ENCODE assay signal across 16 cellular contexts in the genomic region with DNA sequence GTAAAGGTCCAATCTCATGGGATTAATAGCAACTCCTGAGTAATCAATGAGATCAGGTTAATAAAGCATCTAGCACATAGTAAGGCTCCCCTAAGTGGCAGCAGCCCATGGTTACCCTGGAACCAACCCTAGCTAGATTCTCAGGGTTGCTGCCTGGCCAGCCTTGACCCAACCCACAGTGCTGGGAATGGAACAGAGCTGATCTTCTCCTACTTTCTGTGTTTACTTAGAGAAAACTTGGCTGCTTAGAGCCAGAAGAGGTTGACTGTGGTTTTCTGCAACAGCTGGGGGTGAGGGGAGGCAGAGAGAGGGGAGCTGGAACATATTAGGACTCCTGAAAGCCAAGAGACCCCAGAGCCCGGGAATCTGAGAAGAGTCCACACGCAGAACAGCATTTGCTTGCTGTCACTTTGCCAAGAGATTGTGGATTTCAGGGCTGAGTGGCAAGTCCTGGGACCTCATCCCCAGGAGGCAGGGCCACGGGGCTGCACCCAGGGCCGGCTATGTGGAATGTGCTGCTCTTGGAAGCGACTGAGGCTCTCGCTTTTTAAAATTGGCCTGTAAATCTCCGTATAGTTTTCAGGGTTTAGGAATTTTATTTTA. TPM values are rescaled to one million over a fixed set of nuclear protein-coding genes. Genes with fewer than 3 reads are reported as not detected.
DNase-seq lines count a peak whose midpoint lies in the region; ATAC-seq and TF ChIP-seq lines count a peak whose summit lies in the region.
"Had no signal": no experiment of that assay in that cellular context is flagged by ENCODE, and none has a peak within 500 bp of the region (broad histone marks: within the 10 kb centered on the region; RNA-seq: fewer than 3 reads in every experiment).

No MANE protein-coding gene starts in this region.

- H3K27me3 ChIP-seq in upper lobe of right lung, result no peaks in the 10 kb centered on the region
- H3K27me3 ChIP-seq: adrenal gland had no signal

- no peak overlapping the region for H3K4me3 ChIP-seq in upper lobe of right lung
- H3K4me3 ChIP-seq: adrenal gland had no signal

- intact Hi-C loops in upper lobe of right lung (cut with DNase I), result no loop called here
- intact Hi-C loops in posterior vena cava (cut with DNase I), result loop anchor here in 1 of 2 donors (10.0 kb wide), 1 partner anchor 235 kb away; no protein-coding TSS in a partner anchor

- no peaks in the 10 kb centered on the region for H3K9me3 ChIP-seq in upper lobe of right lung
- H3K9me3 ChIP-seq: adrenal gland had no signal

- peaks cover 17% of the 10 kb centered on the region for H3K4me1 ChIP-seq in upper lobe of right lung

- H3K4me1 Mint-ChIP-seq in activated naive CD8-positive, alpha-beta T cell (ENCODE audit: low read depth), result no peaks in the 10 kb centered on the region
- no peaks in the 10 kb centered on the region for H3K4me1 Mint-ChIP-seq in activated naive CD8-positive, alpha-beta T cell treated with anti-CD3 and anti-CD28 coated beads, Interleukin-2, amount 50 U/mL, for 24 hours
- H3K4me1 Mint-ChIP-seq in glutamatergic neuron (ENCODE audit: low read depth, unreplicated experiment), result peaks cover 7% of the 10 kb centered on the region
- peaks cover 60% of the 10 kb centered on the region for H3K4me1 Mint-ChIP-seq in nephron
- H3K4me1 Mint-ChIP-seq in activated CD8-positive, alpha-beta memory T cell treated with anti-CD3 and anti-CD28 coated beads, Interleukin-2, amount 10 ng/mL, durations not matched to agents 7 days and 5 days, result no peaks in the 10 kb centered on the region

- peaks cover 3% of the 10 kb centered on the region for H3K36me3 Mint-ChIP-seq in activated naive CD8-positive, alpha-beta T cell
- no peaks in the 10 kb centered on the region for H3K36me3 Mint-ChIP-seq in activated naive CD8-positive, alpha-beta T cell treated with anti-CD3 and anti-CD28 coated beads, Interleukin-2, amount 50 U/mL, for 24 hours (ENCODE audit: low read depth)
- H3K36me3 Mint-ChIP-seq in glutamatergic neuron (ENCODE audit: unreplicated experiment) (no peaks in the 10 kb centered on the region), nephron (ENCODE audit: low read depth) (no peaks in the 10 kb centered on the region)
- H3K36me3 Mint-ChIP-seq in activated CD8-positive, alpha-beta memory T cell treated with anti-CD3 and anti-CD28 coated beads, Interleukin-2, amount 10 ng/mL, durations not matched to agents 7 days and 5 days, result no peaks in the 10 kb centered on the region
- H3K36me3 Mint-ChIP-seq: WTC11 had no signal

- H3K27ac Mint-ChIP-seq in activated naive CD8-positive, alpha-beta T cell, result peak overlapping the region; percentile 29
- no peak overlapping the region for H3K27ac Mint-ChIP-seq in activated naive CD8-positive, alpha-beta T cell treated with anti-CD3 and anti-CD28 coated beads, Interleukin-2, amount 50 U/mL, for 24 hours
- H3K27ac Mint-ChIP-seq in glutamatergic neuron (ENCODE audit: unreplicated experiment), result no peak overlapping the region
- peak overlapping the region; percentile 56 to 92 (median 75) for H3K27ac Mint-ChIP-seq in nephron
- H3K27ac Mint-ChIP-seq in activated CD8-positive, alpha-beta memory T cell treated with anti-CD3 and anti-CD28 coated beads, Interleukin-2, amount 10 ng/mL, durations not matched to agents 7 days and 5 days, result no peak overlapping the region
- H3K27ac Mint-ChIP-seq: WTC11 had no signal

- no peak for ATAC-seq in activated naive CD8-positive, alpha-beta T cell treated with anti-CD3 and anti-CD28 coated beads, Interleukin-2, amount 50 U/mL, for 24 hours
- ATAC-seq in upper lobe of right lung, result peak; percentile 24
- no peak for ATAC-seq in activated CD8-positive, alpha-beta memory T cell treated with anti-CD3 and anti-CD28 coated beads, Interleukin-2, amount 10 ng/mL, durations not matched to agents 7 days and 5 days
- ATAC-seq: SK-N-SH treated with all-trans-retinoic acid at 6 μM for 48 hours had no signal

- H3K36me3 ChIP-seq in upper lobe of right lung, result no peaks in the 10 kb centered on the region
- H3K36me3 ChIP-seq: adrenal gland had no signal

- CTCF ChIA-PET in activated CD8-positive, alpha-beta memory T cell treated with anti-CD3 and anti-CD28 coated beads, Interleukin-2, amount 10 ng/mL, durations not matched to agents 7 days and 5 days (lab: Charles Lee), result interaction anchor here (0.6 kb wide), 1 partner anchor 616 kb away, joined by 3 read pairs; no protein-coding TSS in a partner anchor

- peak overlapping the region; percentile 20 for H3K27ac ChIP-seq in upper lobe of right lung
- H3K27ac ChIP-seq: 22Rv1 had no signal

- TF ChIP-seq CTCF in glutamatergic neuron (IDR thresholded peaks at IDR 0.05; ENCODE audit: partially characterized antibody, unreplicated experiment) (no peak), nephron (IDR thresholded peaks at IDR 0.05; ENCODE audit: unreplicated experiment in 3 of 3) (no peak), upper lobe of right lung (IDR thresholded peaks at IDR 0.05) (no peak)

- H3K4me3 Mint-ChIP-seq in activated naive CD8-positive, alpha-beta T cell, result no peak overlapping the region
- no peak overlapping the region for H3K4me3 Mint-ChIP-seq in activated naive CD8-positive, alpha-beta T cell treated with anti-CD3 and anti-CD28 coated beads, Interleukin-2, amount 50 U/mL, for 24 hours
- H3K4me3 Mint-ChIP-seq in glutamatergic neuron (ENCODE audit: unreplicated experiment), result peak overlapping the region; percentile 38
- peak overlapping the region in 2 of 3 experiments; percentile 4 to 33 for H3K4me3 Mint-ChIP-seq in nephron
- no peak overlapping the region for H3K4me3 Mint-ChIP-seq in activated CD8-positive, alpha-beta memory T cell treated with anti-CD3 and anti-CD28 coated beads, Interleukin-2, amount 10 ng/mL, durations not matched to agents 7 days and 5 days
- H3K4me3 Mint-ChIP-seq: WTC11 had no signal

- H3K27me3 Mint-ChIP-seq in activated naive CD8-positive, alpha-beta T cell, result no peaks in the 10 kb centered on the region
- H3K27me3 Mint-ChIP-seq in activated naive CD8-positive, alpha-beta T cell treated with anti-CD3 and anti-CD28 coated beads, Interleukin-2, amount 50 U/mL, for 24 hours, result peaks cover 4% of the 10 kb centered on the region
- no peaks in the 10 kb centered on the region for H3K27me3 Mint-ChIP-seq in glutamatergic neuron (ENCODE audit: unreplicated experiment)
- peaks cover 16% of the 10 kb centered on the region for H3K27me3 Mint-ChIP-seq in nephron (ENCODE audit: low read depth)
- H3K27me3 Mint-ChIP-seq in activated CD8-positive, alpha-beta memory T cell treated with anti-CD3 and anti-CD28 coated beads, Interleukin-2, amount 10 ng/mL, durations not matched to agents 7 days and 5 days, result peaks cover 25% of the 10 kb centered on the region

- DNase-seq in activated naive CD8-positive, alpha-beta T cell treated with anti-CD3 and anti-CD28 coated beads, Interleukin-2, amount 50 U/mL, for 24 hours, result no peak
- DNase-seq in glutamatergic neuron (no peak), upper lobe of right lung (no peak), posterior vena cava (ENCODE audit: low spot score) (no peak), NCI-H2196 treated with DMSO at 0.1 percent for 48 hours (lab: John Stamatoyannopoulos, UW; ENCODE audit: unreplicated experiment) (no peak)
- no peak for DNase-seq in activated CD8-positive, alpha-beta memory T cell treated with anti-CD3 and anti-CD28 coated beads, Interleukin-2, amount 10 ng/mL, durations not matched to agents 7 days and 5 days
- DNase-seq: effector memory CD4-positive, alpha-beta T cell; head of caudate nucleus; midbrain; NCI-H1930 had no signal

- H3K9me3 Mint-ChIP-seq in activated naive CD8-positive, alpha-beta T cell (ENCODE audit: low read depth), result no peaks in the 10 kb centered on the region
- H3K9me3 Mint-ChIP-seq in activated naive CD8-positive, alpha-beta T cell treated with anti-CD3 and anti-CD28 coated beads, Interleukin-2, amount 50 U/mL, for 24 hours, result peaks cover 4% of the 10 kb centered on the region
- peaks cover 3% of the 10 kb centered on the region for H3K9me3 Mint-ChIP-seq in glutamatergic neuron (ENCODE audit: unreplicated experiment)
- no peaks in the 10 kb centered on the region for H3K9me3 Mint-ChIP-seq in nephron
- peaks cover 4% of the 10 kb centered on the region for H3K9me3 Mint-ChIP-seq in activated CD8-positive, alpha-beta memory T cell treated with anti-CD3 and anti-CD28 coated beads, Interleukin-2, amount 10 ng/mL, durations not matched to agents 7 days and 5 days (ENCODE audit: low read depth)

RNA-seq across cellular contexts. Expression of a gene that starts 22.2 kb away (rescaled TPM):
- total RNA-seq in glutamatergic neuron (ENCODE audit: unreplicated experiment) (95.5 TPM), upper lobe of right lung (147 TPM), posterior vena cava (100 to 1,000 TPM; 133 to 176 TPM)
- 10 to 100 TPM; 65.1 to 74.4 TPM for total RNA-seq in activated CD8-positive, alpha-beta memory T cell treated with anti-CD3 and anti-CD28 coated beads, Interleukin-2, amount 10 ng/mL, durations not matched to agents 7 days and 5 days

Comparison
In these comparisons a context has a peak if more than half of its experiments do, and no peak if none do; other contexts are left out.
1. H3K27ac Mint-ChIP-seq: peak in activated naive CD8-positive, alpha-beta T cell (single experiment) and nephron (3 of 3); none in activated naive CD8-positive, alpha-beta T cell treated with anti-CD3 and anti-CD28 coated beads, Interleukin-2, amount 50 U/mL, for 24 hours (single experiment), glutamatergic neuron (single experiment) and activated CD8-positive, alpha-beta memory T cell treated with anti-CD3 and anti-CD28 coated beads, Interleukin-2, amount 10 ng/mL, durations not matched to agents 7 days and 5 days (single experiment).
2. H3K4me3 Mint-ChIP-seq: peak in glutamatergic neuron (single experiment) and nephron (2 of 3); none in activated naive CD8-positive, alpha-beta T cell (single experiment), activated naive CD8-positive, alpha-beta T cell treated with anti-CD3 and anti-CD28 coated beads, Interleukin-2, amount 50 U/mL, for 24 hours (single experiment) and activated CD8-positive, alpha-beta memory T cell treated with anti-CD3 and anti-CD28 coated beads, Interleukin-2, amount 10 ng/mL, durations not matched to agents 7 days and 5 days (single experiment).